In genomic region chr6:30259140-30260035, GRCh38 we compare ENCODE assay signal across 1 cellular context.
A peak's percentile ranks its signal among the peaks of the same experiment; 100 is the strongest.
TF ChIP-seq lines count a peak whose summit lies in the region.

No MANE protein-coding gene starts in this region.

TF ChIP-seq in HEK293, 187 proteins besides CTCF, POLR2A, EP300 and RAD21 (continued from another document and continues in another):
- TF ChIP-seq, protein P1, sequence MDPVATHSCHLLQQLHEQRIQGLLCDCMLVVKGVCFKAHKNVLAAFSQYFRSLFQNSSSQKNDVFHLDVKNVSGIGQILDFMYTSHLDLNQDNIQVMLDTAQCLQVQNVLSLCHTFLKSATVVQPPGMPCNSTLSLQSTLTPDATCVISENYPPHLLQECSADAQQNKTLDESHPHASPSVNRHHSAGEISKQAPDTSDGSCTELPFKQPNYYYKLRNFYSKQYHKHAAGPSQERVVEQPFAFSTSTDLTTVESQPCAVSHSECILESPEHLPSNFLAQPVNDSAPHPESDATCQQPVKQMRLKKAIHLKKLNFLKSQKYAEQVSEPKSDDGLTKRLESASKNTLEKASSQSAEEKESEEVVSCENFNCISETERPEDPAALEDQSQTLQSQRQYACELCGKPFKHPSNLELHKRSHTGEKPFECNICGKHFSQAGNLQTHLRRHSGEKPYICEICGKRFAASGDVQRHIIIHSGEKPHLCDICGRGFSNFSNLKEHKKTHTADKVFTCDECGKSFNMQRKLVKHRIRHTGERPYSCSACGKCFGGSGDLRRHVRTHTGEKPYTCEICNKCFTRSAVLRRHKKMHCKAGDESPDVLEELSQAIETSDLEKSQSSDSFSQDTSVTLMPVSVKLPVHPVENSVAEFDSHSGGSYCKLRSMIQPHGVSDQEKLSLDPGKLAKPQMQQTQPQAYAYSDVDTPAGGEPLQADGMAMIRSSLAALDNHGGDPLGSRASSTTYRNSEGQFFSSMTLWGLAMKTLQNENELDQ (tag by site-specific recombination; IDR thresholded peaks at IDR 0.05; ENCODE audit: low read depth) = no peak
- TF ChIP-seq KLF9 (tag by site-specific recombination; IDR thresholded peaks at IDR 0.05; ENCODE audit: low read depth) = no peak
- no peak for TF ChIP-seq ZNF112 (tag by site-specific recombination; IDR thresholded peaks at IDR 0.05)
- TF ChIP-seq ZFP3 (tag by site-specific recombination; IDR thresholded peaks at IDR 0.05; ENCODE audit: low read depth) = no peak
- TF ChIP-seq KLF10 (tag by site-specific recombination; IDR thresholded peaks at IDR 0.05) = no peak
- TF ChIP-seq, protein P2, sequence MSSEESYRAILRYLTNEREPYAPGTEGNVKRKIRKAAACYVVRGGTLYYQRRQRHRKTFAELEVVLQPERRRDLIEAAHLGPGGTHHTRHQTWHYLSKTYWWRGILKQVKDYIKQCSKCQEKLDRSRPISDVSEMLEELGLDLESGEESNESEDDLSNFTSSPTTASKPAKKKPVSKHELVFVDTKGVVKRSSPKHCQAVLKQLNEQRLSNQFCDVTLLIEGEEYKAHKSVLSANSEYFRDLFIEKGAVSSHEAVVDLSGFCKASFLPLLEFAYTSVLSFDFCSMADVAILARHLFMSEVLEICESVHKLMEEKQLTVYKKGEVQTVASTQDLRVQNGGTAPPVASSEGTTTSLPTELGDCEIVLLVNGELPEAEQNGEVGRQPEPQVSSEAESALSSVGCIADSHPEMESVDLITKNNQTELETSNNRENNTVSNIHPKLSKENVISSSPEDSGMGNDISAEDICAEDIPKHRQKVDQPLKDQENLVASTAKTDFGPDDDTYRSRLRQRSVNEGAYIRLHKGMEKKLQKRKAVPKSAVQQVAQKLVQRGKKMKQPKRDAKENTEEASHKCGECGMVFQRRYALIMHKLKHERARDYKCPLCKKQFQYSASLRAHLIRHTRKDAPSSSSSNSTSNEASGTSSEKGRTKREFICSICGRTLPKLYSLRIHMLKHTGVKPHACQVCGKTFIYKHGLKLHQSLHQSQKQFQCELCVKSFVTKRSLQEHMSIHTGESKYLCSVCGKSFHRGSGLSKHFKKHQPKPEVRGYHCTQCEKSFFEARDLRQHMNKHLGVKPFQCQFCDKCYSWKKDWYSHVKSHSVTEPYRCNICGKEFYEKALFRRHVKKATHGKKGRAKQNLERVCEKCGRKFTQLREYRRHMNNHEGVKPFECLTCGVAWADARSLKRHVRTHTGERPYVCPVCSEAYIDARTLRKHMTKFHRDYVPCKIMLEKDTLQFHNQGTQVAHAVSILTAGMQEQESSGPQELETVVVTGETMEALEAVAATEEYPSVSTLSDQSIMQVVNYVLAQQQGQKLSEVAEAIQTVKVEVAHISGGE (tag by site-specific recombination; conservative IDR thresholded peaks at IDR 0.05; ENCODE audit: low read depth) = no peak; the same call in 1 of the 2 replicates
- TF ChIP-seq ZNF549 (tag by site-specific recombination; IDR thresholded peaks at IDR 0.05) = no peak
- TF ChIP-seq, protein P3, sequence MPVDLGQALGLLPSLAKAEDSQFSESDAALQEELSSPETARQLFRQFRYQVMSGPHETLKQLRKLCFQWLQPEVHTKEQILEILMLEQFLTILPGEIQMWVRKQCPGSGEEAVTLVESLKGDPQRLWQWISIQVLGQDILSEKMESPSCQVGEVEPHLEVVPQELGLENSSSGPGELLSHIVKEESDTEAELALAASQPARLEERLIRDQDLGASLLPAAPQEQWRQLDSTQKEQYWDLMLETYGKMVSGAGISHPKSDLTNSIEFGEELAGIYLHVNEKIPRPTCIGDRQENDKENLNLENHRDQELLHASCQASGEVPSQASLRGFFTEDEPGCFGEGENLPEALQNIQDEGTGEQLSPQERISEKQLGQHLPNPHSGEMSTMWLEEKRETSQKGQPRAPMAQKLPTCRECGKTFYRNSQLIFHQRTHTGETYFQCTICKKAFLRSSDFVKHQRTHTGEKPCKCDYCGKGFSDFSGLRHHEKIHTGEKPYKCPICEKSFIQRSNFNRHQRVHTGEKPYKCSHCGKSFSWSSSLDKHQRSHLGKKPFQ (tag by site-specific recombination; IDR thresholded peaks at IDR 0.05) = no peak
- TF ChIP-seq ZNF211 (tag by site-specific recombination; IDR thresholded peaks at IDR 0.05; ENCODE audit: low read depth) = no peak
- TF ChIP-seq GLIS2 (tag by site-specific recombination; IDR thresholded peaks at IDR 0.05) = 0 out of 2 replicates have a peak, but pooled peaks have one; percentile 32
- TF ChIP-seq ZNF146 (tag by site-specific recombination; IDR thresholded peaks at IDR 0.05) = no peak
- TF ChIP-seq, protein P4, sequence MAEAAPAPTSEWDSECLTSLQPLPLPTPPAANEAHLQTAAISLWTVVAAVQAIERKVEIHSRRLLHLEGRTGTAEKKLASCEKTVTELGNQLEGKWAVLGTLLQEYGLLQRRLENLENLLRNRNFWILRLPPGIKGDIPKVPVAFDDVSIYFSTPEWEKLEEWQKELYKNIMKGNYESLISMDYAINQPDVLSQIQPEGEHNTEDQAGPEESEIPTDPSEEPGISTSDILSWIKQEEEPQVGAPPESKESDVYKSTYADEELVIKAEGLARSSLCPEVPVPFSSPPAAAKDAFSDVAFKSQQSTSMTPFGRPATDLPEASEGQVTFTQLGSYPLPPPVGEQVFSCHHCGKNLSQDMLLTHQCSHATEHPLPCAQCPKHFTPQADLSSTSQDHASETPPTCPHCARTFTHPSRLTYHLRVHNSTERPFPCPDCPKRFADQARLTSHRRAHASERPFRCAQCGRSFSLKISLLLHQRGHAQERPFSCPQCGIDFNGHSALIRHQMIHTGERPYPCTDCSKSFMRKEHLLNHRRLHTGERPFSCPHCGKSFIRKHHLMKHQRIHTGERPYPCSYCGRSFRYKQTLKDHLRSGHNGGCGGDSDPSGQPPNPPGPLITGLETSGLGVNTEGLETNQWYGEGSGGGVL (tag by site-specific recombination; IDR thresholded peaks at IDR 0.05) = no peak
- TF ChIP-seq OVOL3 (tag by site-specific recombination; IDR thresholded peaks at IDR 0.05) = no peak
- TF ChIP-seq ZNF433 (tag by site-specific recombination; IDR thresholded peaks at IDR 0.05; ENCODE audit: low read depth) = no peak
- TF ChIP-seq REPIN1 (tag by site-specific recombination; IDR thresholded peaks at IDR 0.05; ENCODE audit: low read depth) = no peak
- no peak for TF ChIP-seq ZSCAN18 (tag by site-specific recombination; IDR thresholded peaks at IDR 0.05)
- TF ChIP-seq, protein P5, sequence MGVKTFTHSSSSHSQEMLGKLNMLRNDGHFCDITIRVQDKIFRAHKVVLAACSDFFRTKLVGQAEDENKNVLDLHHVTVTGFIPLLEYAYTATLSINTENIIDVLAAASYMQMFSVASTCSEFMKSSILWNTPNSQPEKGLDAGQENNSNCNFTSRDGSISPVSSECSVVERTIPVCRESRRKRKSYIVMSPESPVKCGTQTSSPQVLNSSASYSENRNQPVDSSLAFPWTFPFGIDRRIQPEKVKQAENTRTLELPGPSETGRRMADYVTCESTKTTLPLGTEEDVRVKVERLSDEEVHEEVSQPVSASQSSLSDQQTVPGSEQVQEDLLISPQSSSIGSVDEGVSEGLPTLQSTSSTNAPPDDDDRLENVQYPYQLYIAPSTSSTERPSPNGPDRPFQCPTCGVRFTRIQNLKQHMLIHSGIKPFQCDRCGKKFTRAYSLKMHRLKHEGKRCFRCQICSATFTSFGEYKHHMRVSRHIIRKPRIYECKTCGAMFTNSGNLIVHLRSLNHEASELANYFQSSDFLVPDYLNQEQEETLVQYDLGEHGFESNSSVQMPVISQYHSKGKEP (tag by site-specific recombination; IDR thresholded peaks at IDR 0.05) = no peak
- TF ChIP-seq ZNF654 (tag by site-specific recombination; IDR thresholded peaks at IDR 0.05; ENCODE audit: low read depth) = no peak
- no peak for TF ChIP-seq SCRT2 (tag by site-specific recombination; IDR thresholded peaks at IDR 0.05)
- peak; percentile 67; the same call in 1 of the 2 replicates for TF ChIP-seq ZNF777 (tag by site-specific recombination; IDR thresholded peaks at IDR 0.05; ENCODE audit: borderline replicate concordance)
- peak; percentile 56 for TF ChIP-seq ZNF335 (tag by site-specific recombination; conservative IDR thresholded peaks at IDR 0.05)
- TF ChIP-seq ATF2 (tag by site-specific recombination; IDR thresholded peaks at IDR 0.05; ENCODE audit: low read depth) = no peak
- no peak for TF ChIP-seq ZNF280D (tag by site-specific recombination; IDR thresholded peaks at IDR 0.05)
- TF ChIP-seq SP7 (tag by site-specific recombination; IDR thresholded peaks at IDR 0.05) = peak; percentile 41; the same call in 1 of the 2 replicates
- no peak for TF ChIP-seq ZNF792 (tag by site-specific recombination; IDR thresholded peaks at IDR 0.05)
- TF ChIP-seq ZNF501 (tag by site-specific recombination; IDR thresholded peaks at IDR 0.05) = 0 out of 2 replicates have a peak, but pooled peaks have one; percentile 69
- no peak for TF ChIP-seq ZNF747 (tag by site-specific recombination; IDR thresholded peaks at IDR 0.05)
- TF ChIP-seq ZNF423 (tag by site-specific recombination; IDR thresholded peaks at IDR 0.05) = no peak
- no peak for TF ChIP-seq ZNF19 (tag by site-specific recombination; IDR thresholded peaks at IDR 0.05; ENCODE audit: low read depth)
- TF ChIP-seq ZNF610 (tag by site-specific recombination; IDR thresholded peaks at IDR 0.05; ENCODE audit: borderline replicate concordance) = no peak
- TF ChIP-seq, protein P6, sequence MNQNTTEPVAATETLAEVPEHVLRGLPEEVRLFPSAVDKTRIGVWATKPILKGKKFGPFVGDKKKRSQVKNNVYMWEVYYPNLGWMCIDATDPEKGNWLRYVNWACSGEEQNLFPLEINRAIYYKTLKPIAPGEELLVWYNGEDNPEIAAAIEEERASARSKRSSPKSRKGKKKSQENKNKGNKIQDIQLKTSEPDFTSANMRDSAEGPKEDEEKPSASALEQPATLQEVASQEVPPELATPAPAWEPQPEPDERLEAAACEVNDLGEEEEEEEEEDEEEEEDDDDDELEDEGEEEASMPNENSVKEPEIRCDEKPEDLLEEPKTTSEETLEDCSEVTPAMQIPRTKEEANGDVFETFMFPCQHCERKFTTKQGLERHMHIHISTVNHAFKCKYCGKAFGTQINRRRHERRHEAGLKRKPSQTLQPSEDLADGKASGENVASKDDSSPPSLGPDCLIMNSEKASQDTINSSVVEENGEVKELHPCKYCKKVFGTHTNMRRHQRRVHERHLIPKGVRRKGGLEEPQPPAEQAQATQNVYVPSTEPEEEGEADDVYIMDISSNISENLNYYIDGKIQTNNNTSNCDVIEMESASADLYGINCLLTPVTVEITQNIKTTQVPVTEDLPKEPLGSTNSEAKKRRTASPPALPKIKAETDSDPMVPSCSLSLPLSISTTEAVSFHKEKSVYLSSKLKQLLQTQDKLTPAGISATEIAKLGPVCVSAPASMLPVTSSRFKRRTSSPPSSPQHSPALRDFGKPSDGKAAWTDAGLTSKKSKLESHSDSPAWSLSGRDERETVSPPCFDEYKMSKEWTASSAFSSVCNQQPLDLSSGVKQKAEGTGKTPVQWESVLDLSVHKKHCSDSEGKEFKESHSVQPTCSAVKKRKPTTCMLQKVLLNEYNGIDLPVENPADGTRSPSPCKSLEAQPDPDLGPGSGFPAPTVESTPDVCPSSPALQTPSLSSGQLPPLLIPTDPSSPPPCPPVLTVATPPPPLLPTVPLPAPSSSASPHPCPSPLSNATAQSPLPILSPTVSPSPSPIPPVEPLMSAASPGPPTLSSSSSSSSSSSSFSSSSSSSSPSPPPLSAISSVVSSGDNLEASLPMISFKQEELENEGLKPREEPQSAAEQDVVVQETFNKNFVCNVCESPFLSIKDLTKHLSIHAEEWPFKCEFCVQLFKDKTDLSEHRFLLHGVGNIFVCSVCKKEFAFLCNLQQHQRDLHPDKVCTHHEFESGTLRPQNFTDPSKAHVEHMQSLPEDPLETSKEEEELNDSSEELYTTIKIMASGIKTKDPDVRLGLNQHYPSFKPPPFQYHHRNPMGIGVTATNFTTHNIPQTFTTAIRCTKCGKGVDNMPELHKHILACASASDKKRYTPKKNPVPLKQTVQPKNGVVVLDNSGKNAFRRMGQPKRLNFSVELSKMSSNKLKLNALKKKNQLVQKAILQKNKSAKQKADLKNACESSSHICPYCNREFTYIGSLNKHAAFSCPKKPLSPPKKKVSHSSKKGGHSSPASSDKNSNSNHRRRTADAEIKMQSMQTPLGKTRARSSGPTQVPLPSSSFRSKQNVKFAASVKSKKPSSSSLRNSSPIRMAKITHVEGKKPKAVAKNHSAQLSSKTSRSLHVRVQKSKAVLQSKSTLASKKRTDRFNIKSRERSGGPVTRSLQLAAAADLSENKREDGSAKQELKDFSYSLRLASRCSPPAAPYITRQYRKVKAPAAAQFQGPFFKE (tag by site-specific recombination; IDR thresholded peaks at IDR 0.05; ENCODE audit: borderline replicate concordance) = no peak
- TF ChIP-seq ZNF202 (tag by site-specific recombination; IDR thresholded peaks at IDR 0.05; ENCODE audit: borderline replicate concordance) = no peak
- TF ChIP-seq ZFP69B (tag by site-specific recombination; IDR thresholded peaks at IDR 0.05) = no peak
